ENCODE assay signal across 10 cellular contexts in the genomic region with DNA sequence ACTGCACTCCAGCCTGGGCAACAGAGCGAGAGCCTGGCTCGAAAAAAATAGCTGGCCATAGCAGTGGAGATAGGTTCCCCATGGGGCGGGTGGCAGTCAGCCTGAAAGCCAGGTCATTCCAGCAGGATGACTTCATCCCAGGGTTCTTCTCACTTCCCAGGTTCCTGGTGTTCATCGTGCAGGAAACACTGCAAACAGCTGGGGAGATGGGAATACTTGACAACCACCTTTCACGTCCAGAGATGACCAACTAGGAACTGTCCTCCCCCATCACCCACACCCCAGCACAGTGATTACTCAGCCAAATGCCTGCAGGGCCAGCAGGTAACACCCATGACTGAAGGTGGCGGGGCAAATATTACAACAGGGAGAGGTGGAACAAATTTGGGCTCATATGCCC. TPM values are rescaled to one million over a fixed set of nuclear protein-coding genes. Genes with fewer than 3 reads are reported as not detected.
DNase-seq lines count a peak whose midpoint lies in the region; ATAC-seq and TF ChIP-seq lines count a peak whose summit lies in the region.
"Had no signal": no experiment of that assay in that cellular context is flagged by ENCODE, and none has a peak within 500 bp of the region (broad histone marks: within the 10 kb centered on the region; RNA-seq: fewer than 3 reads in every experiment).

No MANE protein-coding gene starts in this region.

- TF ChIP-seq CTCF in SK-N-SH (IDR thresholded peaks at IDR 0.05) (no peak), upper lobe of right lung (IDR thresholded peaks at IDR 0.05) (no peak)

- H3K36me3 ChIP-seq in SK-N-SH (replicated peaks in 1 of 2; ENCODE audit: control insufficient read depth in 1 of 2, insufficient read depth in 2 of 2, low read length in 1 of 2) (peaks cover 0 to 5% of the 10 kb centered on the region in 2 experiments), upper lobe of right lung (no peaks in the 10 kb centered on the region)

- TF ChIP-seq RAD21 in SK-N-SH (IDR thresholded peaks at IDR 0.05; ENCODE audit: low read length): no peak

- H3K4me3 ChIP-seq in SK-N-SH (ENCODE audit: low read depth in 2 of 2, low read length in 1 of 2) (peak overlapping the region in 1 of 2 experiments; percentile 79; a peak in 1 of 4 replicates), upper lobe of right lung (no peak overlapping the region)

- no peak overlapping the region for H3K27ac Mint-ChIP-seq in T-cell

- H3K9me3 ChIP-seq in SK-N-SH: no peaks in the 10 kb centered on the region
- H3K9me3 ChIP-seq in upper lobe of right lung: no peaks in the 10 kb centered on the region

- WGBS in SK-N-SH (ENCODE audit: low lambda C conversion rate): 70% methylated on average over 5 of the region's 6 CpGs

- POLR2A ChIA-PET in SK-N-SH (lab: Yijun Ruan, JAX): interaction anchor here (1.0 kb wide), 1 partner anchor 34 kb away, joined by 4 read pairs; the partner anchor contains the start of gene PEBP1
- POLR2A ChIA-PET in T-cell (lab: Charles Lee): no interaction called here

- H3K27ac ChIP-seq in SK-N-SH (ENCODE audit: low read depth in 2 of 2, low read length in 1 of 2) (no peak overlapping the region), upper lobe of right lung (no peak overlapping the region)

- H2AFZ ChIP-seq in SK-N-SH (ENCODE audit: low read depth): no peak overlapping the region

- no peaks in the 10 kb centered on the region for H4K20me1 ChIP-seq in SK-N-SH (ENCODE audit: insufficient read depth)

- no peaks in the 10 kb centered on the region for H3K9me3 Mint-ChIP-seq in T-cell

- peaks cover 0 to 11% of the 10 kb centered on the region in 2 experiments; a peak in 1 of 4 replicates for H3K4me1 ChIP-seq in SK-N-SH (ENCODE audit: control insufficient read depth in 1 of 2, insufficient read depth in 2 of 2, low read depth in 1 of 2, low read length in 1 of 2)
- H3K4me1 ChIP-seq in upper lobe of right lung: peaks cover 13% of the 10 kb centered on the region

- peaks cover 8 to 13% (median 8%) of the 10 kb centered on the region in 3 donors for H3K4me1 Mint-ChIP-seq in T-cell

- peaks cover 8% of the 10 kb centered on the region for H3F3A ChIP-seq in SK-N-SH (replicated peaks; ENCODE audit: insufficient read depth)

- no peak overlapping the region for H3K9ac ChIP-seq in SK-N-SH

- H3K27me3 Mint-ChIP-seq in T-cell: peaks cover 7 to 21% of the 10 kb centered on the region in 2 donors

- CTCF ChIA-PET in SK-N-SH (lab: Yijun Ruan, JAX): interaction anchor here (0.7 to 1.5 kb wide), 5 partner anchors 14 to 312 kb away, joined by 3 to 5 read pairs (median 4); no protein-coding TSS in a partner anchor
- CTCF ChIA-PET in T-cell (lab: Charles Lee): no interaction called here

- TF ChIP-seq EP300 in SK-N-SH (IDR thresholded peaks at IDR 0.05; ENCODE audit: borderline replicate concordance in 1 of 2, low read depth in 1 of 2, low read length in 1 of 2): no peak

- no peaks in the 10 kb centered on the region for H3K27me3 ChIP-seq in SK-N-SH (ENCODE audit: insufficient read depth)
- H3K27me3 ChIP-seq in upper lobe of right lung: no peaks in the 10 kb centered on the region

- peak overlapping the region; percentile 76 for H3K4me2 ChIP-seq in SK-N-SH

- no peaks in the 10 kb centered on the region for H3K36me3 Mint-ChIP-seq in T-cell

- intact Hi-C loops in upper lobe of right lung (cut with DNase I): no loop called here

- ATAC-seq in SK-N-SH treated with all-trans-retinoic acid at 6 μM for 48 hours (no peak), T-cell (replicated peaks in 1 of 4) (no peak), upper lobe of right lung (peak; percentile 3)

- no peak for DNase-seq in SK-N-SH
- no peak for DNase-seq in T-cell
- peak; percentile 57 for DNase-seq in iPS-NIHi7 (ENCODE audit: extremely low spot score)
- no peak for DNase-seq in upper lobe of right lung
- no peak for DNase-seq in NCI-H748 (lab: John Stamatoyannopoulos, UW; ENCODE audit: unreplicated experiment)
- no peak for DNase-seq in retina
- DNase-seq in NCI-H345 (lab: John Stamatoyannopoulos, UW): no peak
- DNase-seq: NCI-H1694 treated with DMSO at 0.1 percent for 48 hours; stimulated activated CD4-positive, alpha-beta T cell treated with anti-CD3 and anti-CD28 coated beads, Interleukin-4, amount 100 ng/mL, for 4 hours had no signal

- H3K79me2 ChIP-seq in SK-N-SH (ENCODE audit: insufficient read depth): peaks cover 23% of the 10 kb centered on the region

- no peaks in the 10 kb centered on the region for H3K9me2 ChIP-seq in SK-N-SH

- H3K4me3 Mint-ChIP-seq in T-cell: peak overlapping the region in 2 of 3 donors; percentile 37 to 84

TF ChIP-seq in SK-N-SH, 30 proteins besides CTCF, POLR2A, EP300 and RAD21:
- TF ChIP-seq ELF1 (IDR thresholded peaks at IDR 0.05) (no peak), FOSL2 (IDR thresholded peaks at IDR 0.05; ENCODE audit: borderline replicate concordance, low read depth) (no peak), FOXM1 (IDR thresholded peaks at IDR 0.05; ENCODE audit: low read depth) (no peak), YY1 (IDR thresholded peaks at IDR 0.05; ENCODE audit: low read depth) (no peak), GATA2 (CRISPR knock-in tag; IDR thresholded peaks at IDR 0.05) (no peak), SMC3 (IDR thresholded peaks at IDR 0.05; ENCODE audit: low read depth, low read length) (no peak), SIN3A (IDR thresholded peaks at IDR 0.05; ENCODE audit: borderline replicate concordance, low read depth, low read length) (no peak)
- TF ChIP-seq, protein P1, sequence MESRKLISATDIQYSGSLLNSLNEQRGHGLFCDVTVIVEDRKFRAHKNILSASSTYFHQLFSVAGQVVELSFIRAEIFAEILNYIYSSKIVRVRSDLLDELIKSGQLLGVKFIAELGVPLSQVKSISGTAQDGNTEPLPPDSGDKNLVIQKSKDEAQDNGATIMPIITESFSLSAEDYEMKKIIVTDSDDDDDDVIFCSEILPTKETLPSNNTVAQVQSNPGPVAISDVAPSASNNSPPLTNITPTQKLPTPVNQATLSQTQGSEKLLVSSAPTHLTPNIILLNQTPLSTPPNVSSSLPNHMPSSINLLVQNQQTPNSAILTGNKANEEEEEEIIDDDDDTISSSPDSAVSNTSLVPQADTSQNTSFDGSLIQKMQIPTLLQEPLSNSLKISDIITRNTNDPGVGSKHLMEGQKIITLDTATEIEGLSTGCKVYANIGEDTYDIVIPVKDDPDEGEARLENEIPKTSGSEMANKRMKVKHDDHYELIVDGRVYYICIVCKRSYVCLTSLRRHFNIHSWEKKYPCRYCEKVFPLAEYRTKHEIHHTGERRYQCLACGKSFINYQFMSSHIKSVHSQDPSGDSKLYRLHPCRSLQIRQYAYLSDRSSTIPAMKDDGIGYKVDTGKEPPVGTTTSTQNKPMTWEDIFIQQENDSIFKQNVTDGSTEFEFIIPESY (IDR thresholded peaks at IDR 0.05; ENCODE audit: borderline replicate concordance, low read depth): no peak

TF ChIP-seq in SK-N-SH treated with all-trans-retinoic acid at 6 μM for 48 hours, 23 proteins besides CTCF, POLR2A, EP300 and RAD21:
- TF ChIP-seq CSDC2 (CRISPR knock-in tag; IDR thresholded peaks at IDR 0.05) (no peak), TCF4 (CRISPR knock-in tag; IDR thresholded peaks at IDR 0.05; ENCODE audit: borderline replicate concordance) (no peak), ZC3H10 (CRISPR knock-in tag; IDR thresholded peaks at IDR 0.05) (no peak)
- TF ChIP-seq, protein P2, sequence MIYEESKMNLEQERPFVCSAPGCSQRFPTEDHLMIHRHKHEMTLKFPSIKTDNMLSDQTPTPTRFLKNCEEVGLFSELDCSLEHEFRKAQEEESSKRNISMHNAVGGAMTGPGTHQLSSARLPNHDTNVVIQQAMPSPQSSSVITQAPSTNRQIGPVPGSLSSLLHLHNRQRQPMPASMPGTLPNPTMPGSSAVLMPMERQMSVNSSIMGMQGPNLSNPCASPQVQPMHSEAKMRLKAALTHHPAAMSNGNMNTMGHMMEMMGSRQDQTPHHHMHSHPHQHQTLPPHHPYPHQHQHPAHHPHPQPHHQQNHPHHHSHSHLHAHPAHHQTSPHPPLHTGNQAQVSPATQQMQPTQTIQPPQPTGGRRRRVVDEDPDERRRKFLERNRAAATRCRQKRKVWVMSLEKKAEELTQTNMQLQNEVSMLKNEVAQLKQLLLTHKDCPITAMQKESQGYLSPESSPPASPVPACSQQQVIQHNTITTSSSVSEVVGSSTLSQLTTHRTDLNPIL (CRISPR knock-in tag; IDR thresholded peaks at IDR 0.05; ENCODE audit: low read depth): no peak
- TF ChIP-seq, protein P3, sequence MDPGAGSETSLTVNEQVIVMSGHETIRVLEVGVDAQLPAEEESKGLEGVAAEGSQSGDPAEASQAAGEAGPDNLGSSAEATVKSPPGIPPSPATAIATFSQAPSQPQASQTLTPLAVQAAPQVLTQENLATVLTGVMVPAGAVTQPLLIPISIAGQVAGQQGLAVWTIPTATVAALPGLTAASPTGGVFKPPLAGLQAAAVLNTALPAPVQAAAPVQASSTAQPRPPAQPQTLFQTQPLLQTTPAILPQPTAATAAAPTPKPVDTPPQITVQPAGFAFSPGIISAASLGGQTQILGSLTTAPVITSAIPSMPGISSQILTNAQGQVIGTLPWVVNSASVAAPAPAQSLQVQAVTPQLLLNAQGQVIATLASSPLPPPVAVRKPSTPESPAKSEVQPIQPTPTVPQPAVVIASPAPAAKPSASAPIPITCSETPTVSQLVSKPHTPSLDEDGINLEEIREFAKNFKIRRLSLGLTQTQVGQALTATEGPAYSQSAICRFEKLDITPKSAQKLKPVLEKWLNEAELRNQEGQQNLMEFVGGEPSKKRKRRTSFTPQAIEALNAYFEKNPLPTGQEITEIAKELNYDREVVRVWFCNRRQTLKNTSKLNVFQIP (CRISPR knock-in tag; IDR thresholded peaks at IDR 0.05; ENCODE audit: borderline replicate concordance, low read depth): no peak

RNA-seq across cellular contexts. Expression of gene VSIG10, which starts 1.7 kb away (rescaled TPM):
- 12.5 and 21.2 TPM in 2 replicates for polyA plus RNA-seq in SK-N-SH (2012; rRNA removed)
- 9.8 and 10.3 TPM in 2 replicates for polyA plus RNA-seq in SK-N-SH (2012; cell fraction: cytosol; rRNA removed)
- 47.7 and 48.5 TPM in 2 replicates for polyA plus RNA-seq in SK-N-SH (2012; cell fraction: nucleus; rRNA removed)
- total RNA-seq in T-cell (1 to 10 TPM; 1.6 to 4.1 (median 3.2) TPM), upper lobe of right lung (52.4 TPM)

RNA-seq across cellular contexts. Expression of gene PEBP1, which starts 33.9 kb away (rescaled TPM):
- 186 and 219 TPM in 2 replicates for polyA plus RNA-seq in SK-N-SH (2012; rRNA removed)
- 169 and 192 TPM in 2 replicates for polyA plus RNA-seq in SK-N-SH (2012; cell fraction: cytosol; rRNA removed)
- 117 and 126 TPM in 2 replicates for polyA plus RNA-seq in SK-N-SH (2012; cell fraction: nucleus; rRNA removed)
- total RNA-seq in T-cell: 100 to 1,000 TPM in 2 of 5 donors, 10 to 100 TPM in 3; 86.4 to 107 (median 97.3) TPM
- total RNA-seq in upper lobe of right lung: 223 TPM

RNA-seq across cellular contexts. Expression of gene WSB2, which starts 41.1 kb away (rescaled TPM):
- 54.4 and 62.6 TPM in 2 replicates for polyA plus RNA-seq in SK-N-SH (2012; rRNA removed)
- polyA plus RNA-seq in SK-N-SH (2012; cell fraction: cytosol; rRNA removed): 46.6 and 55.6 TPM in 2 replicates
- 36.4 and 37.6 TPM in 2 replicates for polyA plus RNA-seq in SK-N-SH (2012; cell fraction: nucleus; rRNA removed)
- total RNA-seq in T-cell (10 to 100 TPM; 19.6 to 33.7 (median 25.8) TPM), upper lobe of right lung (89.1 TPM)

Comparison
In these comparisons a context has a peak if more than half of its experiments do, and no peak if none do; other contexts are left out.
1. RNA of gene VSIG10, which starts 1.7 kb away (total RNA-seq): 52.4 TPM in upper lobe of right lung (single experiment); 1.6 to 4.1 TPM in T-cell; every median in the first group is over 10 times any median in the second.